In genomic region chr2:16298866-16299265, GRCh38 we compare ENCODE assay signal across 24 cellular contexts.
"Had no signal": no experiment of that assay in that cellular context is flagged by ENCODE, and none has a peak within 500 bp of the region (broad histone marks: within the 10 kb centered on the region; RNA-seq: fewer than 3 reads in every experiment).

No MANE protein-coding gene starts in this region.

- H3K27me3 ChIP-seq: neural progenitor cell, ovary, sigmoid colon, stomach, thyroid gland, upper lobe of right lung, vagina had no signal

- H3K27ac ChIP-seq: neural progenitor cell, ovary, parathyroid adenoma, psoas muscle, right lobe of liver, sigmoid colon, stomach, thoracic aorta, thyroid gland, tibial nerve, upper lobe of right lung, vagina had no signal

- H3K4me1 ChIP-seq: parathyroid adenoma, psoas muscle, right lobe of liver, sigmoid colon, stomach, thyroid gland, tibial nerve, vagina had no signal

- H3K79me2 ChIP-seq: parathyroid adenoma had no signal

- H2AFZ ChIP-seq: neural progenitor cell, parathyroid adenoma had no signal

- H3K9me3 ChIP-seq: ovary, right lobe of liver, thyroid gland, upper lobe of right lung, vagina had no signal

- DNase-seq: natural killer cell; occipital lobe; ovary; posterior cingulate gyrus; psoas muscle; right cardiac atrium; right lobe of liver; sigmoid colon; small intestine; stimulated activated CD4-positive, alpha-beta T cell treated with anti-CD3 and anti-CD28 coated beads, Interleukin-15, amount 100 ng/mL, for 24 hours; stimulated activated CD4-positive, alpha-beta T cell treated with anti-CD3 and anti-CD28 coated beads, Interleukin-2, amount 100 ng/mL, for 24 hours; stimulated activated CD4-positive, alpha-beta T cell treated with anti-CD3 and anti-CD28 coated beads, Interleukin-2, amount 100 ng/mL, for 48 hours; stimulated activated CD4-positive, alpha-beta T cell treated with anti-CD3 and anti-CD28 coated beads, Interleukin-4, amount 100 ng/mL, for 24 hours; stimulated activated naive B cell treated with anti-CD40 and anti-IgM and Interleukin-4, amounts not matched to agents 10 μg/mL and 1 μg/mL and 100 μg/mL, for 72 hours; stimulated activated naive CD4-positive, alpha-beta T cell treated with Interleukin-2 at 50 U/mL for 16 hours; stomach; thyroid gland; upper lobe of right lung had no signal

- H3K4me3 ChIP-seq: neural progenitor cell, ovary, psoas muscle, right lobe of liver, sigmoid colon, stomach, thoracic aorta, thyroid gland, tibial nerve, upper lobe of right lung, vagina had no signal

- ATAC-seq: natural killer cell; psoas muscle; right cardiac atrium; right lobe of liver; stimulated activated effector memory CD8-positive, alpha-beta T cell treated with anti-CD3 and anti-CD28 coated beads, Interleukin-12 subunit alpha, Interleukin-12 subunit beta, amount 100 ng/mL, for 72 hours; stimulated activated naive B cell treated with anti-CD40 and anti-IgM and Interleukin-4, amounts not matched to agents 10 μg/mL and 1 μg/mL and 100 μg/mL, for 72 hours; upper lobe of right lung had no signal

- H3K9ac ChIP-seq: neural progenitor cell, parathyroid adenoma had no signal

- H3K36me3 ChIP-seq: neural progenitor cell, ovary, right lobe of liver, sigmoid colon, stomach, thoracic aorta, thyroid gland, tibial nerve, upper lobe of right lung, vagina had no signal

- H3K4me2 ChIP-seq: neural progenitor cell had no signal
